26 cellular contexts compared by ENCODE assay signal in genomic region chr7:132171130-132171576, GRCh38.
"Had no signal": no experiment of that assay in that cellular context is flagged by ENCODE, and none has a peak within 500 bp of the region (broad histone marks: within the 10 kb centered on the region; RNA-seq: fewer than 3 reads in every experiment).

No MANE protein-coding gene starts in this region.

- H3K27ac ChIP-seq: ascending aorta, cardiac muscle cell, coronary artery, dorsolateral prefrontal cortex, neutrophil, ovary, suprapubic skin, tibial artery, VCaP had no signal

- H3K9me3 ChIP-seq: ascending aorta, neutrophil, ovary, suprapubic skin, tibial artery had no signal

- H3K4me3 ChIP-seq: ascending aorta, cardiac muscle cell, coronary artery, dorsolateral prefrontal cortex, ovary, suprapubic skin, tibial artery had no signal

- H3K36me3 ChIP-seq: neutrophil, ovary, suprapubic skin had no signal

- DNase-seq: activated CD4-positive, alpha-beta T cell treated with anti-CD3 and anti-CD28 coated beads for 48 hours; activated CD4-positive, alpha-beta T cell treated with anti-CD3 and anti-CD28 coated beads, Interleukin-2, amount 50 U/mL, for 48 hours; activated CD8-positive, alpha-beta memory T cell treated with anti-CD3 and anti-CD28 coated beads, Interleukin-2, amount 50 U/mL, for 4 hours; activated effector memory CD4-positive, alpha-beta T cell treated with anti-CD3 and anti-CD28 coated beads, Interleukin-2, amount 50 U/mL, for 16 hours; activated naive CD4-positive, alpha-beta T cell treated with anti-CD3 and anti-CD28 coated beads for 36 hours; activated naive CD8-positive, alpha-beta T cell treated with anti-CD3 and anti-CD28 coated beads for 36 hours; activated T-cell treated with anti-CD3 and anti-CD28 coated beads, Interleukin-2, amount 50 U/mL, for 1 hour; dorsolateral prefrontal cortex; effector memory CD4-positive, alpha-beta T cell; mammary epithelial cell; naive B cell; nephron progenitor cell; ovary; retina; stimulated activated CD4-positive, alpha-beta T cell treated with anti-CD3 and anti-CD28 coated beads, Interleukin-15, amount 100 ng/mL, for 24 hours; stimulated activated CD4-positive, alpha-beta T cell treated with anti-CD3 and anti-CD28 coated beads, Interleukin-2, amount 100 ng/mL, for 24 hours; stimulated activated naive B cell treated with anti-CD40 and anti-IgM and Interleukin-4, amounts not matched to agents 10 μg/mL and 1 μg/mL and 100 μg/mL, for 72 hours; SW 1271; T-helper 9 cell; tibial artery had no signal

- ATAC-seq: stimulated activated naive B cell treated with anti-CD40 and anti-IgM and Interleukin-4, amounts not matched to agents 10 μg/mL and 1 μg/mL and 100 μg/mL, for 72 hours had no signal

- H3K27me3 ChIP-seq: ascending aorta, cardiac muscle cell, dorsolateral prefrontal cortex, neutrophil, ovary, suprapubic skin, tibial artery had no signal

- H3K4me1 ChIP-seq: ascending aorta, suprapubic skin, tibial artery had no signal
